In genomic region chr12:21439347-21439746, GRCh38 we compare ENCODE assay signal across 1 cellular context.
TF ChIP-seq lines count a peak whose summit lies in the region.

No MANE protein-coding gene starts in this region.

TF ChIP-seq in endothelial cell of umbilical vein, 7 proteins besides CTCF, POLR2A, EP300 and RAD21:
- no peak for TF ChIP-seq POLR2AphosphoS5 (IDR thresholded peaks at IDR 0.05; ENCODE audit: insufficient read depth, low read depth, low read length)
- TF ChIP-seq GATA2 (IDR thresholded peaks at IDR 0.05; ENCODE audit: insufficient read depth, insufficient read length, low read depth, low read length) = no peak
- no peak for TF ChIP-seq JUN (IDR thresholded peaks at IDR 0.05; ENCODE audit: borderline replicate concordance, insufficient read depth, insufficient read length, low read depth)
- TF ChIP-seq MAX (IDR thresholded peaks at IDR 0.05; ENCODE audit: insufficient read depth, insufficient read length) = no peak
- no peak for TF ChIP-seq EZH2 (IDR thresholded peaks at IDR 0.05; ENCODE audit: borderline replicate concordance, low read depth, low read length, severe bottlenecking)
- no peak for TF ChIP-seq FOS (IDR thresholded peaks at IDR 0.05; ENCODE audit: borderline replicate concordance, insufficient read depth, low read length)
- TF ChIP-seq MYC (IDR thresholded peaks at IDR 0.05; ENCODE audit: low read depth, low read length) = no peak
